8 cellular contexts compared by ENCODE assay signal in the genomic region with DNA sequence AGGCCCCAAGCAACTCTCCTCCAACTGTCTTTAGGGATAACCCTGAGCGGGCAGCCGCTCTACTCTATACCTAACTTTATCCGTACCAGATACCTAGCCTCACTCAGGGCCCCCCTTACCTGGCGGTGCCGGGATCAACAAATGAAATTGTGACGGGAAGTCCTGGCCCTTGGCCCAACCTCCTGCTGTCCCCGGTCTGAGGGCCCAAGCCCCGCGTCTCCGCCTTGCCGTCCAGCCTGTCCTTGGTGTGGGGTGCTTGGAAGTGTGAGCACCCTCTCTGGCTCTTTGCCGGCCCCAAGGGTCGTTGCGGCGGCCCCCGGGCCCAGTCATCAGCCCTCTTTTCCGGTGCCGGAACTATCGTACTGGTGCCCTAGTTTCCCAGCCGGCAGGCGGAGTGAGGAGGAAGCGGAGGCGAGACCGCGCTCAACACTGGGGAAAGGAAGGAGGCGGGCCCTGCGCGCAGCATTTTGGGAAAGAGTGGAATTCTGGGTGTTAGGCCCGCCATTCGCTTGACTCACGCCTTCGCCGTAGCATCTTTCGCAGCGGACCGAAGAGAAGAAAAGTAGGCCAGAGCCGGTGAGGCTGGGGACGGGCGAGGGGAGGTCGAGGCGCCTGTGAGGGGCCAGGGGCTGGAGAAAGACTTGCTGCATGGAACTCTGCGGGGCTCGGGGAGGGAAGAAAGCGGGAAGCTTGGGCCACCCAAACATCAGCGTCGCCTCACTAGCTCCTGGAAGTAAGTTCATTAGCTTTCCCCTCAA. TPM values are rescaled to one million over a fixed set of nuclear protein-coding genes. Genes with fewer than 3 reads are reported as not detected.
A peak's percentile ranks its signal among the peaks of the same experiment; 100 is the strongest.
DNase-seq lines count a peak whose midpoint lies in the region; ATAC-seq, FAIRE-seq and TF ChIP-seq lines count a peak whose summit lies in the region.

SNRPD3 (plus strand) TSS at position 504 of the 758 bp plus-strand sequence. CDS start 1,676 bp downstream, outside the sequence.

- H3K36me3 ChIP-seq in Caco-2 (ENCODE audit: control insufficient read depth, insufficient read depth, low read length) (peaks cover 5% of the 10 kb centered on the region; the same call in 1 of the 2 replicates), NT2/D1 (ENCODE audit: insufficient read depth, insufficient read length, low read length) (peaks cover 43% of the 10 kb centered on the region), endodermal cell (ENCODE audit: control insufficient read depth, insufficient read depth, low read length) (peaks cover 28% of the 10 kb centered on the region), mesendoderm (ENCODE audit: control insufficient read depth, insufficient read depth, low read length) (peaks cover 17% of the 10 kb centered on the region)

- H3K27me3 Mint-ChIP-seq in Caco-2 (ENCODE audit: insufficient read depth, unreplicated experiment) (no peaks in the 10 kb centered on the region), endodermal cell (ENCODE audit: insufficient read depth) (no peaks in the 10 kb centered on the region)

- peak within 1 kb of the TSS; percentile 97 for H2BK5ac ChIP-seq in mesendoderm (ENCODE audit: low read length)

- peak within 1 kb of the TSS; percentile 42 for H4K8ac ChIP-seq in mesendoderm (ENCODE audit: low read depth, low read length)

- H3K27ac Mint-ChIP-seq in Caco-2 (ENCODE audit: unreplicated experiment) (peak within 1 kb of the TSS; percentile 99), endodermal cell (peak within 1 kb of the TSS; percentile 97)

- no peak within 1 kb of the TSS for H2BK120ac ChIP-seq in mesendoderm (ENCODE audit: low read depth, low read length)

- POLR2A ChIA-PET in Caco-2 (lab: Charles Lee), result interaction anchor here (0.5 to 1.0 kb wide), 13 partner anchors 15 to 360 kb away, joined by 3 to 8 read pairs (median 5); no protein-coding TSS in a partner anchor

- H3K4me3 ChIP-seq in Caco-2 (ENCODE audit: low read depth, low read length) (peak within 1 kb of the TSS; percentile 86), NT2/D1 (ENCODE audit: insufficient read length, low read depth) (peak within 1 kb of the TSS; percentile 94), endodermal cell (ENCODE audit: low read length) (peak within 1 kb of the TSS; percentile 93), mesendoderm (ENCODE audit: low read length) (peak within 1 kb of the TSS; percentile 99)

- H3K79me1 ChIP-seq in mesendoderm (ENCODE audit: low read length), result peaks cover 42% of the 10 kb centered on the region

- H3K4me1 Mint-ChIP-seq in Caco-2 (ENCODE audit: low read depth, unreplicated experiment) (peaks cover 44% of the 10 kb centered on the region), endodermal cell (peaks cover 21% of the 10 kb centered on the region)

- H4K5ac ChIP-seq in mesendoderm (ENCODE audit: low read length), result peak within 1 kb of the TSS; percentile 26

- H3K4me3 Mint-ChIP-seq in Caco-2 (ENCODE audit: unreplicated experiment) (peak within 1 kb of the TSS; percentile 100), endodermal cell (peak within 1 kb of the TSS; percentile 99)

- H3K9ac ChIP-seq in NT2/D1 (ENCODE audit: insufficient read length, low read depth), result peak within 1 kb of the TSS; percentile 96
- peak within 1 kb of the TSS; percentile 92 for H3K9ac ChIP-seq in endodermal cell (ENCODE audit: extremely low read depth, low read length, poor library complexity, severe bottlenecking)
- peak within 1 kb of the TSS; percentile 100 for H3K9ac ChIP-seq in mesendoderm (ENCODE audit: low read length)

- peaks cover 73% of the 10 kb centered on the region for H3K79me2 ChIP-seq in mesendoderm (ENCODE audit: control insufficient read depth, insufficient read depth, low read length)

- peak within 1 kb of the TSS; percentile 96 for H3K4ac ChIP-seq in mesendoderm (ENCODE audit: low read depth, low read length)

- DNase-seq in Caco-2, result peak; percentile 91
- DNase-seq in HTR-8/SVneo (ENCODE audit: insufficient read length, low spot score), result peak; percentile 80
- peak; percentile 76 for DNase-seq in NT2/D1 (ENCODE audit: low read depth, low spot score)
- peak; percentile 78 for DNase-seq in activated CD8-positive, alpha-beta memory T cell treated with anti-CD3 and anti-CD28 coated beads, Interleukin-2, amount 50 U/mL, for 1 hour (ENCODE audit: extremely low read depth)
- DNase-seq in endodermal cell, result peak; percentile 95
- peak; percentile 95 for DNase-seq in mesendoderm
- peak; percentile 82 for DNase-seq in stimulated activated CD8-positive, alpha-beta memory T cell treated with anti-CD3 and anti-CD28 coated beads, Interleukin-12 subunit alpha, Interleukin-12 subunit beta, amount 100 ng/mL, for 4 hours (ENCODE audit: low read depth)

- intact Hi-C loops in Caco-2 (cut with micrococcal nuclease; ENCODE audit: unreplicated experiment), result loop anchor here (1.0 to 2.0 kb wide), 3 partner anchors 23 to 38 kb away; partner anchors contain the start of gene LRRC75B

- H3K27ac ChIP-seq in endodermal cell (ENCODE audit: low read depth, low read length) (peak within 1 kb of the TSS; percentile 91), mesendoderm (ENCODE audit: low read depth, low read length) (peak within 1 kb of the TSS; percentile 92)

- H3K27me3 ChIP-seq in Caco-2 (replicated peaks; ENCODE audit: control insufficient read depth, insufficient read depth, low read length) (no peaks in the 10 kb centered on the region), NT2/D1 (ENCODE audit: insufficient read depth, insufficient read length) (no peaks in the 10 kb centered on the region), endodermal cell (ENCODE audit: control insufficient read depth, insufficient read depth, low read length, poor library complexity, severe bottlenecking) (no peaks in the 10 kb centered on the region), mesendoderm (ENCODE audit: insufficient read depth, low read length, poor library complexity) (no peaks in the 10 kb centered on the region)

- peak within 1 kb of the TSS; percentile 72 for H2AK5ac ChIP-seq in mesendoderm (ENCODE audit: low read length)

- peak within 1 kb of the TSS; percentile 92 for H3K23ac ChIP-seq in mesendoderm (ENCODE audit: low read length)

- peak within 1 kb of the TSS; percentile 96 for H3K4me2 ChIP-seq in mesendoderm (ENCODE audit: low read length)

- H3K4me1 ChIP-seq in Caco-2 (peaks cover 38% of the 10 kb centered on the region), NT2/D1 (ENCODE audit: insufficient read depth, insufficient read length) (peaks cover 6% of the 10 kb centered on the region), endodermal cell (ENCODE audit: control insufficient read depth, insufficient read depth, low read length) (peaks cover 3% of the 10 kb centered on the region), mesendoderm (ENCODE audit: control insufficient read depth, low read depth, low read length) (peaks cover 13% of the 10 kb centered on the region)

- WGBS in endodermal cell (ENCODE audit: insufficient coverage in 1 of 2, insufficient read length in 1 of 2), 2 experiments, result 1% methylated on average over 25 to 46 of the region's 46 CpGs
- WGBS in mesendoderm (ENCODE audit: extremely low coverage, insufficient coverage, low lambda C conversion rate), result no CpG with 5 or more reads among the region's 46 CpGs

- no peak for FAIRE-seq in HTR-8/SVneo (lab: Jason Lieb, UNC)

- H3K9me3 Mint-ChIP-seq in Caco-2 (ENCODE audit: unreplicated experiment), result no peaks in the 10 kb centered on the region
- no peaks in the 10 kb centered on the region for H3K9me3 Mint-ChIP-seq in endodermal cell

- ATAC-seq in GM21367 (IDR thresholded peaks at IDR 0.05; ENCODE audit: unreplicated experiment), result peak; percentile 45

- H3K9me3 ChIP-seq in Caco-2 (no peaks in the 10 kb centered on the region), NT2/D1 (ENCODE audit: insufficient read depth, low read length) (no peaks in the 10 kb centered on the region), endodermal cell (ENCODE audit: control insufficient read depth, low read length) (no peaks in the 10 kb centered on the region)

- H3K36me3 Mint-ChIP-seq in Caco-2 (ENCODE audit: insufficient read depth, unreplicated experiment) (peaks cover 54% of the 10 kb centered on the region), endodermal cell (ENCODE audit: low read depth) (peaks cover 22% of the 10 kb centered on the region)

- H3K18ac ChIP-seq in mesendoderm (ENCODE audit: low read length), result peak within 1 kb of the TSS; percentile 65

- H2BK15ac ChIP-seq in mesendoderm (replicated peaks; ENCODE audit: low read depth), result no peak within 1 kb of the TSS

- CTCF ChIA-PET in Caco-2 (lab: Charles Lee), result interaction anchor here (0.6 to 1.2 kb wide), 9 partner anchors 9 to 1218 kb away, joined by 3 to 13 read pairs (median 4); no protein-coding TSS in a partner anchor

- TF ChIP-seq CTCF in Caco-2 (IDR thresholded peaks at IDR 0.05; ENCODE audit: insufficient read depth in 1 of 2, low read depth in 1 of 2, low read length in 1 of 2, severe bottlenecking in 1 of 2, unreplicated experiment in 1 of 2) (peak; percentile 19 to 30), endodermal cell (conservative IDR thresholded peaks at IDR 0.05) (peak; percentile 47)

- no TSS peak for BruUV-seq in Caco-2 (replicated peaks; lab: Mats Ljungman, UMichigan)

- peak within 1 kb of the TSS; percentile 100 for H3K56ac ChIP-seq in mesendoderm (ENCODE audit: low read length)

RNA-seq across cellular contexts. Expression of gene SNRPD3, which starts in this region (rescaled TPM):
- 202 and 217 TPM in 2 replicates for total RNA-seq in Caco-2 (2022)
- 100 to 1,000 TPM; 158 to 180 TPM for total RNA-seq in endodermal cell
- polyA plus RNA-seq in endodermal cell (2013, experiment 1 of 2), result 174 TPM
- polyA plus RNA-seq in endodermal cell (2013, experiment 2 of 2), result 166 TPM
- polyA plus RNA-seq in mesendoderm (2013, experiment 1 of 2), result 174 TPM
- 173 TPM for polyA plus RNA-seq in mesendoderm (2013, experiment 2 of 2)

Comparison
In these comparisons a context has a peak if more than half of its experiments do, and no peak if none do; other contexts are left out.
1. Peak in every context shown above with its lines: DNase-seq, ATAC-seq, H3K4me3 ChIP-seq and H3K27ac ChIP-seq.